In the genomic region with DNA sequence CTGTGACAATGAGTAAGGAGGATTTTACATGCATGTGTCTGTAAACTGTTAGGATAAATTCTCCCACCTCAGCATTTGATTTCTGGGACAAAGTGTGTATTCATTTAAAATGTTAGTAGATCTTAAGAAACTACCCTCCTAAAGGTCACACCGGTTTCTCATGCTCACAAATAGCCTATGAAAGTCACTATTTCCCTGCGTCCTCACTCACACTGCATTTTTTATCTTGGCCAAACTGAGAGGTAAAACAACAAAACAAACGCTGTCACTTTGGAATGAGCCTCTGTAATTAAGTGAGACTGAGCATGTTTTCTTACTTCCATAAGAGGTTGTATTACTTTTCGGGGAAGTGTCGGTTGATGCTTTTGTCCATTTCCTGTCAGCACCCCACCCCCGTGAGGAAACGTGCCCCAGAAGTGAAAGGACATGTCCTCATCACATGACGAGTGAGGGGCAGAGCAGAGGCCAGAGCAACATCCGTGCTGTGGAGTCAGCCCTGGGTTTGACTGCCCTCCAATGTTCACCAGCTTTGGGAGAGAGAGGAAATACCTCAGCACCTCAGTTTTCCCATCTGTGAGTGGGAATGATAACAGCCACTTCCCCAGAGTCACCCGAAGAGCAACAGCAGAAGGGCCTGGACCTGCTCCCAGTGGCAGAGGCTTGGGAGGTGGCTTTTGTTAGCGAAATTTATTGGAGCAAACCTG, we compare ENCODE assay signal across 1 cellular context.
A peak's percentile ranks its signal among the peaks of the same experiment; 100 is the strongest.
TF ChIP-seq lines count a peak whose summit lies in the region.

No MANE protein-coding gene starts in this region.

TF ChIP-seq in GM12878, 131 proteins besides CTCF, POLR2A, EP300 and RAD21 (continued from another document):
- TF ChIP-seq, protein P1, sequence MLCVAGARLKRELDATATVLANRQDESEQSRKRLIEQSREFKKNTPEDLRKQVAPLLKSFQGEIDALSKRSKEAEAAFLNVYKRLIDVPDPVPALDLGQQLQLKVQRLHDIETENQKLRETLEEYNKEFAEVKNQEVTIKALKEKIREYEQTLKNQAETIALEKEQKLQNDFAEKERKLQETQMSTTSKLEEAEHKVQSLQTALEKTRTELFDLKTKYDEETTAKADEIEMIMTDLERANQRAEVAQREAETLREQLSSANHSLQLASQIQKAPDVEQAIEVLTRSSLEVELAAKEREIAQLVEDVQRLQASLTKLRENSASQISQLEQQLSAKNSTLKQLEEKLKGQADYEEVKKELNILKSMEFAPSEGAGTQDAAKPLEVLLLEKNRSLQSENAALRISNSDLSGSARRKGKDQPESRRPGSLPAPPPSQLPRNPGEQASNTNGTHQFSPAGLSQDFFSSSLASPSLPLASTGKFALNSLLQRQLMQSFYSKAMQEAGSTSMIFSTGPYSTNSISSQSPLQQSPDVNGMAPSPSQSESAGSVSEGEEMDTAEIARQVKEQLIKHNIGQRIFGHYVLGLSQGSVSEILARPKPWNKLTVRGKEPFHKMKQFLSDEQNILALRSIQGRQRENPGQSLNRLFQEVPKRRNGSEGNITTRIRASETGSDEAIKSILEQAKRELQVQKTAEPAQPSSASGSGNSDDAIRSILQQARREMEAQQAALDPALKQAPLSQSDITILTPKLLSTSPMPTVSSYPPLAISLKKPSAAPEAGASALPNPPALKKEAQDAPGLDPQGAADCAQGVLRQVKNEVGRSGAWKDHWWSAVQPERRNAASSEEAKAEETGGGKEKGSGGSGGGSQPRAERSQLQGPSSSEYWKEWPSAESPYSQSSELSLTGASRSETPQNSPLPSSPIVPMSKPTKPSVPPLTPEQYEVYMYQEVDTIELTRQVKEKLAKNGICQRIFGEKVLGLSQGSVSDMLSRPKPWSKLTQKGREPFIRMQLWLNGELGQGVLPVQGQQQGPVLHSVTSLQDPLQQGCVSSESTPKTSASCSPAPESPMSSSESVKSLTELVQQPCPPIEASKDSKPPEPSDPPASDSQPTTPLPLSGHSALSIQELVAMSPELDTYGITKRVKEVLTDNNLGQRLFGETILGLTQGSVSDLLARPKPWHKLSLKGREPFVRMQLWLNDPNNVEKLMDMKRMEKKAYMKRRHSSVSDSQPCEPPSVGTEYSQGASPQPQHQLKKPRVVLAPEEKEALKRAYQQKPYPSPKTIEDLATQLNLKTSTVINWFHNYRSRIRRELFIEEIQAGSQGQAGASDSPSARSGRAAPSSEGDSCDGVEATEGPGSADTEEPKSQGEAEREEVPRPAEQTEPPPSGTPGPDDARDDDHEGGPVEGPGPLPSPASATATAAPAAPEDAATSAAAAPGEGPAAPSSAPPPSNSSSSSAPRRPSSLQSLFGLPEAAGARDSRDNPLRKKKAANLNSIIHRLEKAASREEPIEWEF (IDR thresholded peaks at IDR 0.05; ENCODE audit: insufficient replicate concordance, low read depth, low read length): peak; percentile 40
- TF ChIP-seq, protein P2, sequence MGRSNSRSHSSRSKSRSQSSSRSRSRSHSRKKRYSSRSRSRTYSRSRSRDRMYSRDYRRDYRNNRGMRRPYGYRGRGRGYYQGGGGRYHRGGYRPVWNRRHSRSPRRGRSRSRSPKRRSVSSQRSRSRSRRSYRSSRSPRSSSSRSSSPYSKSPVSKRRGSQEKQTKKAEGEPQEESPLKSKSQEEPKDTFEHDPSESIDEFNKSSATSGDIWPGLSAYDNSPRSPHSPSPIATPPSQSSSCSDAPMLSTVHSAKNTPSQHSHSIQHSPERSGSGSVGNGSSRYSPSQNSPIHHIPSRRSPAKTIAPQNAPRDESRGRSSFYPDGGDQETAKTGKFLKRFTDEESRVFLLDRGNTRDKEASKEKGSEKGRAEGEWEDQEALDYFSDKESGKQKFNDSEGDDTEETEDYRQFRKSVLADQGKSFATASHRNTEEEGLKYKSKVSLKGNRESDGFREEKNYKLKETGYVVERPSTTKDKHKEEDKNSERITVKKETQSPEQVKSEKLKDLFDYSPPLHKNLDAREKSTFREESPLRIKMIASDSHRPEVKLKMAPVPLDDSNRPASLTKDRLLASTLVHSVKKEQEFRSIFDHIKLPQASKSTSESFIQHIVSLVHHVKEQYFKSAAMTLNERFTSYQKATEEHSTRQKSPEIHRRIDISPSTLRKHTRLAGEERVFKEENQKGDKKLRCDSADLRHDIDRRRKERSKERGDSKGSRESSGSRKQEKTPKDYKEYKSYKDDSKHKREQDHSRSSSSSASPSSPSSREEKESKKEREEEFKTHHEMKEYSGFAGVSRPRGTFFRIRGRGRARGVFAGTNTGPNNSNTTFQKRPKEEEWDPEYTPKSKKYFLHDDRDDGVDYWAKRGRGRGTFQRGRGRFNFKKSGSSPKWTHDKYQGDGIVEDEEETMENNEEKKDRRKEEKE (IDR thresholded peaks at IDR 0.05): 0 out of 2 replicates have a peak, but pooled peaks have one; percentile 4
- TF ChIP-seq IKZF2 (IDR thresholded peaks at IDR 0.05): peak; percentile 48 to 65; a peak in 3 of 4 replicates
- TF ChIP-seq SMARCA5 (IDR thresholded peaks at IDR 0.05): peak; percentile 19; the same call in 1 of the 2 replicates
- no peak for TF ChIP-seq BRCA1 (IDR thresholded peaks at IDR 0.05; ENCODE audit: low read depth, low read length)
- peak; percentile 65; the same call in 1 of the 2 replicates for TF ChIP-seq NBN (IDR thresholded peaks at IDR 0.05)
- TF ChIP-seq EGR1 (IDR thresholded peaks at IDR 0.05; ENCODE audit: borderline replicate concordance in 1 of 2, low read depth in 2 of 2, low read length in 2 of 2): peak in 1 of 2 experiments; percentile 75; a peak in 2 of 3 replicates
- no peak for TF ChIP-seq POLR2AphosphoS2 (IDR thresholded peaks at IDR 0.05; ENCODE audit: low read depth, low read length)
- TF ChIP-seq IKZF1 (conservative IDR thresholded peaks at IDR 0.05): peak; percentile 89
- TF ChIP-seq POLR2AphosphoS5 (IDR thresholded peaks at IDR 0.05; ENCODE audit: low read length): peak; percentile 50
TF ChIP-seq in GM12878: peak in this region for 34.
